Comparison of ENCODE assay signal across 10 cellular contexts in the genomic region with DNA sequence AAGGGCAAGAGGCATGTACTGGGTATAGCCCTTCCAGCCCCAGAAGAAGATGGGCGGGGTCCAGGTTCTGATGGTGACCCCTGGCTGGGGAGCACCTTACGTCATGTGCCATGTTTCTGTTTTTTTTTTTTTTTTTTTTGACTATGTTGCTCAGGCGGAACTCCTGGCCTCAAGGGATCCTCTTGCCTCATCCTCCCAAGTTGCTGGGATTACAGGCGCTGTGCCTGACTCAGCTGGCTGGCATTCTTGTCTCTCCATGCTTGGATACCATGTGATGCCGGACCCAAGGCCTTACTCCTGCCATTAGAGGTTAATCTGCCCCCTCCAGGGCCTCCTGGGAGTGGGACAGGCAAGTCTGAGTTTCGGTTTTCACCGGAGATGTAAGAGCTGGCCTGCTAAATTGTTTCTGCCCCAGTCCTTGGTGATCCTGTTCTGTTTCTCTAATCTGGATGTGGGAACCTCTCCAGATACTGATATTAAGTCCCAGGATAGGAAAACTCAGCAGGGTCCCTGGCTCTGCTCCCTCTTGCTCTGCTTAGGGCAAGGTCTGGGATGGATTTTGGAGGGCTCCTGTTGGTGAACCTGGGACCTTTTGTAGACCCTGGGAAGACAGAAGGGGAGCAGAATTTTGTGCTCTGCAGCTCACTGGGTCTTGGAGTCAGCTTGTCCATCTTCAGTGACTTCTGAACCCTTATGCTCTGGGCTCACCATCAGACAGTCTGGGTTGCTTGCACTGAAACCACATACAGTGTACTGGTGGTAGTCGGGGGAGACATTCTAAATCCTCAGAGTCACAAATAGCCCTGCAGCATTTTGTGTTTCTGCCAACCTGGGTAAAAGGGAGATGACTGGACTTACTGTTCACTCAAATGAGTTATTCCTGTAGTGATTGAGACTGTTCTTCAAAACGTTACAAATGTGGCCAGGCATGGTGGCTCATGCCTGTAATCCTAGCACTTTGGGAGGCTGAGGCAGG. TPM values are rescaled to one million over a fixed set of nuclear protein-coding genes. Genes with fewer than 3 reads are reported as not detected.
DNase-seq lines count a peak whose midpoint lies in the region; ATAC-seq and TF ChIP-seq lines count a peak whose summit lies in the region.
"Had no signal": no experiment of that assay in that cellular context is flagged by ENCODE, and none has a peak within 500 bp of the region (broad histone marks: within the 10 kb centered on the region; RNA-seq: fewer than 3 reads in every experiment).

No MANE protein-coding gene starts in this region.

- H3K4me3 Mint-ChIP-seq in nephron progenitor cell, result no peak overlapping the region
- H3K4me3 Mint-ChIP-seq: activated B cell treated with CpG ODN at 0.5 μM for 24 hours had no signal

- H3K27me3 ChIP-seq in NT2/D1 (ENCODE audit: insufficient read depth, insufficient read length), result no peaks in the 10 kb centered on the region
- no peaks in the 10 kb centered on the region for H3K27me3 ChIP-seq in esophagus muscularis mucosa

- no peaks in the 10 kb centered on the region for H3K9me3 Mint-ChIP-seq in nephron progenitor cell
- H3K9me3 Mint-ChIP-seq: activated B cell treated with CpG ODN at 0.5 μM for 24 hours had no signal

- H3K27me3 Mint-ChIP-seq in nephron progenitor cell (ENCODE audit: low read depth, poor library complexity), result peaks cover 2% of the 10 kb centered on the region

- WGBS in esophagus muscularis mucosa, result 46% methylated on average over 9 of the region's 9 CpGs

- H3K4me1 ChIP-seq in NT2/D1 (ENCODE audit: insufficient read depth, insufficient read length) (peaks cover 18% of the 10 kb centered on the region), esophagus muscularis mucosa (peaks cover 3 to 30% (median 27%) of the 10 kb centered on the region in 4 donors)

- peak overlapping the region; percentile 73 for H3K27ac Mint-ChIP-seq in nephron progenitor cell
- H3K27ac Mint-ChIP-seq: activated B cell treated with CpG ODN at 0.5 μM for 24 hours had no signal

- H3K4me3 ChIP-seq in AG09309 (ENCODE audit: control insufficient read depth, low read depth, low read length), result no peak overlapping the region
- no peak overlapping the region for H3K4me3 ChIP-seq in NT2/D1 (ENCODE audit: insufficient read length, low read depth)
- no peak overlapping the region for H3K4me3 ChIP-seq in esophagus muscularis mucosa

- no peak for TF ChIP-seq POLR2A in esophagus muscularis mucosa (IDR thresholded peaks at IDR 0.05; ENCODE audit: low read depth)

- TF ChIP-seq CTCF in AG09309 (IDR thresholded peaks at IDR 0.05; ENCODE audit: control insufficient read depth, insufficient read depth, low read depth, low read length, missing control alignments) (no peak), esophagus muscularis mucosa (IDR thresholded peaks at IDR 0.05) (no peak), nephron progenitor cell (IDR thresholded peaks at IDR 0.05) (no peak)

- no peak for TF ChIP-seq EP300 in esophagus muscularis mucosa (IDR thresholded peaks at IDR 0.05)

- no peak overlapping the region for H3K9ac ChIP-seq in NT2/D1 (ENCODE audit: insufficient read length, low read depth)

- peak; percentile 95 for DNase-seq in AG09309 (ENCODE audit: low read depth)
- peak; percentile 36 for DNase-seq in NT2/D1 (ENCODE audit: low read depth, low spot score)
- no peak for DNase-seq in esophagus muscularis mucosa (ENCODE audit: extremely low spot score)
- no peak for DNase-seq in nephron progenitor cell
- no peak for DNase-seq in NCI-H1105 treated with DMSO at 0.1 percent for 48 hours (lab: John Stamatoyannopoulos, UW)
- DNase-seq in GM19240 (ENCODE audit: insufficient read length, low spot score), result no peak
- DNase-seq in activated naive CD4-positive, alpha-beta T cell treated with anti-CD3 and anti-CD28 coated beads, Interleukin-2, amount 50 U/mL, for 16 hours, result no peak
- DNase-seq: activated B cell treated with CpG ODN at 0.5 μM for 24 hours, DND-41 had no signal

- H3K36me3 ChIP-seq in NT2/D1 (ENCODE audit: insufficient read depth, insufficient read length, low read length) (peaks cover 6% of the 10 kb centered on the region), esophagus muscularis mucosa (no peaks in the 10 kb centered on the region)

- no peak for ATAC-seq in GM18867 (IDR thresholded peaks at IDR 0.05; ENCODE audit: unreplicated experiment)

- peaks cover 6% of the 10 kb centered on the region for H3K36me3 Mint-ChIP-seq in nephron progenitor cell (ENCODE audit: low read depth)

- intact Hi-C loops in esophagus muscularis mucosa (cut with DNase I), result no loop called here

- H3K9me3 ChIP-seq in NT2/D1 (ENCODE audit: insufficient read depth, low read length), result no peaks in the 10 kb centered on the region
- no peaks in the 10 kb centered on the region for H3K9me3 ChIP-seq in esophagus muscularis mucosa

- H3K27ac ChIP-seq in esophagus muscularis mucosa (replicated peaks in 1 of 4), result peak overlapping the region in 3 of 4 donors; percentile 26 to 68 (median 57)

- peaks cover 67% of the 10 kb centered on the region for H3K4me1 Mint-ChIP-seq in nephron progenitor cell
- H3K4me1 Mint-ChIP-seq: activated B cell treated with CpG ODN at 0.5 μM for 24 hours had no signal

RNA-seq across cellular contexts. Expression of a gene that starts 45.1 kb away (rescaled TPM):
- 10 to 100 TPM in 1 of 4 donors, 1 to 10 TPM in 3; 6.8 to 10.8 (median 8.0) TPM for total RNA-seq in esophagus muscularis mucosa

RNA-seq across cellular contexts. Expression of a gene that starts 49.8 kb away (rescaled TPM):
- 100 to 1,000 TPM; 111 to 183 (median 153) TPM for total RNA-seq in esophagus muscularis mucosa

Comparison
In these comparisons a context has a peak if more than half of its experiments do, and no peak if none do; other contexts are left out.
1. DNase-seq: peak in AG09309 (single experiment) and NT2/D1 (single experiment); none in esophagus muscularis mucosa (single experiment), nephron progenitor cell (single experiment), NCI-H1105 treated with DMSO at 0.1 percent for 48 hours (single experiment), GM19240 (single experiment) and activated naive CD4-positive, alpha-beta T cell treated with anti-CD3 and anti-CD28 coated beads, Interleukin-2, amount 50 U/mL, for 16 hours (single experiment).